In genomic region chr12:110107369-110108281, GRCh38 we compare ENCODE assay signal across 9 cellular contexts. TPM values are rescaled to one million over a fixed set of nuclear protein-coding genes. Genes with fewer than 3 reads are reported as not detected.
DNase-seq lines count a peak whose midpoint lies in the region; ATAC-seq, FAIRE-seq and TF ChIP-seq lines count a peak whose summit lies in the region.
"Had no signal": no experiment of that assay in that cellular context is flagged by ENCODE, and none has a peak within 500 bp of the region (broad histone marks: within the 10 kb centered on the region; RNA-seq: fewer than 3 reads in every experiment).

No MANE protein-coding gene starts in this region.

- intact Hi-C loops in pancreas (cut with DNase I), result loop anchor here in 1 of 3 donors (10.0 kb wide), 1 partner anchor 317 kb away; no protein-coding TSS in a partner anchor

- H3K4me3 ChIP-seq in pancreas, result no peak overlapping the region

- TF ChIP-seq CTCF in RWPE1 (conservative IDR thresholded peaks at IDR 0.05; ENCODE audit: low read depth) (no peak), pancreas (IDR thresholded peaks at IDR 0.05) (no peak), GM20000 (IDR thresholded peaks at IDR 0.05; ENCODE audit: extremely low read depth, missing control alignments) (no peak)

- POLR2A ChIA-PET in RWPE1 (lab: Yijun Ruan, JAX; ENCODE audit: low non-redundant PET), result no interaction called here

- ATAC-seq in pancreas, result peak in 3 of 4 donors; percentile 10 to 31 (median 16)
- ATAC-seq in GM21381 (IDR thresholded peaks at IDR 0.05; ENCODE audit: unreplicated experiment), result no peak
- ATAC-seq: Panc1 had no signal

- no peaks in the 10 kb centered on the region for H3K9me3 ChIP-seq in pancreas

- no peaks in the 10 kb centered on the region for H3K27me3 ChIP-seq in pancreas

- WGBS in pancreas, 2 donors, result 88 to 89% methylated on average over 14 of the region's 14 CpGs

- FAIRE-seq in pancreas (lab: Jason Lieb, UNC), result no peak

- peaks cover 0 to 16% (median 10%) of the 10 kb centered on the region in 3 donors for H3K4me1 ChIP-seq in pancreas

- no peaks in the 10 kb centered on the region for H3K36me3 ChIP-seq in pancreas

- CTCF ChIA-PET in RWPE1 (lab: Yijun Ruan, JAX), result interaction anchor here (0.6 kb wide), 2 partner anchors 24 to 209 kb away, joined by 4 to 7 read pairs; no protein-coding TSS in a partner anchor

- peak overlapping the region; percentile 54 for H3K27ac ChIP-seq in RWPE1
- H3K27ac ChIP-seq in pancreas, result no peak overlapping the region

- DNase-seq in AG08396 (ENCODE audit: low spot score) (peak; percentile 63), RWPE1 (ENCODE audit: low spot score) (peak; percentile 66), fibroblast of peridontal ligament (ENCODE audit: extremely low read depth) (peak; percentile 89), pancreas (peak in 3 of 6 donors; percentile 18 to 33 (median 22)), GM20000 (ENCODE audit: low spot score) (no peak), amygdala (lab: John Stamatoyannopoulos, UW) (no peak), GM19240 (ENCODE audit: insufficient read length, low spot score) (no peak)

RNA-seq across cellular contexts. Expression of gene IFT81, which starts 16.5 kb away (rescaled TPM):
- 1 to 10 TPM; 2.1 to 5.9 (median 3.4) TPM for total RNA-seq in pancreas
- polyA plus RNA-seq in pancreas, result 1 to 10 TPM; 2.5 to 7.2 TPM

RNA-seq across cellular contexts. Expression of gene C12orf76, which starts 59.3 kb away (rescaled TPM):
- 1 to 10 TPM; 4.3 to 9.7 (median 5.8) TPM for total RNA-seq in pancreas
- polyA plus RNA-seq in pancreas, result 10 to 100 TPM in 1 of 2 donors, 1 to 10 TPM in 1; 6.8 to 17.0 TPM

Comparison
In these comparisons a context has a peak if more than half of its experiments do, and no peak if none do; other contexts are left out.
1. DNase-seq: peak in AG08396 (single experiment), RWPE1 (single experiment) and fibroblast of peridontal ligament (single experiment); none in GM20000 (single experiment), amygdala (0 of 56) and GM19240 (single experiment).